ENCODE assay signal across 12 cellular contexts in genomic region chr14:58353516-58354299, GRCh38. TPM values are rescaled to one million over a fixed set of nuclear protein-coding genes. Genes with fewer than 3 reads are reported as not detected.
A peak's percentile ranks its signal among the peaks of the same experiment; 100 is the strongest.
DNase-seq lines count a peak whose midpoint lies in the region; ATAC-seq and TF ChIP-seq lines count a peak whose summit lies in the region.
"Had no signal": no experiment of that assay in that cellular context is flagged by ENCODE, and none has a peak within 500 bp of the region (broad histone marks: within the 10 kb centered on the region; RNA-seq: fewer than 3 reads in every experiment).

No MANE protein-coding gene starts in this region.

- no peaks in the 10 kb centered on the region for H3K4me1 ChIP-seq in right cardiac atrium (ENCODE audit: control insufficient read depth, insufficient read depth, low read length)
- peaks cover 0 to 22% of the 10 kb centered on the region in 2 donors for H3K4me1 ChIP-seq in left lung

- H3K9me3 ChIP-seq in right cardiac atrium (ENCODE audit: control insufficient read depth, low read length) = no peaks in the 10 kb centered on the region
- H3K9me3 ChIP-seq in left lung = no peaks in the 10 kb centered on the region
- H3K9me3 ChIP-seq: MG63 had no signal

- H3K4me3 Mint-ChIP-seq in activated naive CD8-positive, alpha-beta T cell treated with anti-CD3 and anti-CD28 coated beads for 36 hours = peak overlapping the region; percentile 66

- H3K4me3 ChIP-seq in right cardiac atrium (ENCODE audit: low read length) (peak overlapping the region; percentile 7), left lung (peak overlapping the region in 1 of 2 donors; percentile 14)
- H3K4me3 ChIP-seq: MG63 had no signal

- H3K27me3 ChIP-seq in right cardiac atrium (ENCODE audit: control insufficient read depth, insufficient read depth) (no peaks in the 10 kb centered on the region), left lung (no peaks in the 10 kb centered on the region)
- H3K27me3 ChIP-seq: MG63 had no signal

- H3K9me3 Mint-ChIP-seq in activated naive CD8-positive, alpha-beta T cell treated with anti-CD3 and anti-CD28 coated beads for 36 hours = no peaks in the 10 kb centered on the region

- intact Hi-C loops in right cardiac atrium (cut with DNase I) = no loop called here
- intact Hi-C loops in Right ventricle myocardium inferior (cut with DNase I) = loop anchor here (10.0 kb wide), 1 partner anchor 109 kb away; the partner anchor contains the start of gene PSMA3
- intact Hi-C loops in left lung (cut with DNase I) = no loop called here

- H3K36me3 ChIP-seq in left lung = peaks cover 0 to 48% of the 10 kb centered on the region in 2 donors
- H3K36me3 ChIP-seq: MG63 had no signal

- H3K27ac ChIP-seq in right cardiac atrium (ENCODE audit: low read length) (no peak overlapping the region), left lung (peak overlapping the region; percentile 5 to 25)
- H3K27ac ChIP-seq: epithelial cell of prostate had no signal

- ATAC-seq in right cardiac atrium (no peak), Right ventricle myocardium inferior (no peak), left lung (peak; percentile 79), HG03457 (IDR thresholded peaks at IDR 0.05; ENCODE audit: unreplicated experiment) (no peak), GM18520 (IDR thresholded peaks at IDR 0.05; ENCODE audit: unreplicated experiment) (no peak)

- H3K27me3 Mint-ChIP-seq in activated naive CD8-positive, alpha-beta T cell treated with anti-CD3 and anti-CD28 coated beads for 36 hours = no peaks in the 10 kb centered on the region

- 72% methylated on average over 4 of the region's 4 CpGs for WGBS in right cardiac atrium

- peaks cover 22% of the 10 kb centered on the region for H3K36me3 Mint-ChIP-seq in activated naive CD8-positive, alpha-beta T cell treated with anti-CD3 and anti-CD28 coated beads for 36 hours

- DNase-seq in right cardiac atrium = no peak
- DNase-seq in Right ventricle myocardium inferior (ENCODE audit: missing footprints) = no peak
- DNase-seq in activated naive CD8-positive, alpha-beta T cell treated with anti-CD3 and anti-CD28 coated beads for 36 hours = no peak
- DNase-seq in left lung = no peak
- DNase-seq in COLO668 (lab: John Stamatoyannopoulos, UW; ENCODE audit: unreplicated experiment) = no peak
- DNase-seq in activated CD4-positive, CD25-positive, alpha-beta regulatory T cell treated with anti-CD3 and anti-CD28 coated beads, Interleukin-2, amount 50 U/mL, for 72 hours = no peak
- DNase-seq: activated CD8-positive, alpha-beta memory T cell treated with anti-CD3 and anti-CD28 coated beads, Interleukin-2, amount 50 U/mL, for 48 hours; MG63 had no signal

- TF ChIP-seq CTCF in left lung (IDR thresholded peaks at IDR 0.05) = no peak

- H3K27ac Mint-ChIP-seq in activated naive CD8-positive, alpha-beta T cell treated with anti-CD3 and anti-CD28 coated beads for 36 hours = peak overlapping the region; percentile 81

- peaks cover 16% of the 10 kb centered on the region for H3K4me1 Mint-ChIP-seq in activated naive CD8-positive, alpha-beta T cell treated with anti-CD3 and anti-CD28 coated beads for 36 hours

RNA-seq across cellular contexts. Expression of gene TOMM20L, which starts 42.0 kb away (rescaled TPM):
- total RNA-seq in right cardiac atrium (not detected), Right ventricle myocardium inferior (not detected), left lung (not detected)
- not detected for polyA plus RNA-seq in right cardiac atrium
- not detected for total RNA-seq in activated naive CD8-positive, alpha-beta T cell treated with anti-CD3 and anti-CD28 coated beads for 36 hours
- total RNA-seq: OCI-LY7 had no signal

RNA-seq across cellular contexts. Expression of gene ARID4A, which starts 55.4 kb away (rescaled TPM):
- total RNA-seq in right cardiac atrium (10 to 100 TPM; 17.1 to 26.1 (median 18.1) TPM), Right ventricle myocardium inferior (14.7 TPM), left lung (10 to 100 TPM; 27.6 to 27.7 TPM)
- 8.3 TPM for polyA plus RNA-seq in right cardiac atrium
- 10 to 100 TPM; 18.6 to 19.8 TPM for total RNA-seq in activated naive CD8-positive, alpha-beta T cell treated with anti-CD3 and anti-CD28 coated beads for 36 hours
